In genomic region chr2:231299267-231299666, GRCh38 we compare ENCODE assay signal across 12 cellular contexts.
A peak's percentile ranks its signal among the peaks of the same experiment; 100 is the strongest.
DNase-seq lines count a peak whose midpoint lies in the region; ATAC-seq and TF ChIP-seq lines count a peak whose summit lies in the region.
"Had no signal": no experiment of that assay in that cellular context is flagged by ENCODE, and none has a peak within 500 bp of the region (broad histone marks: within the 10 kb centered on the region; RNA-seq: fewer than 3 reads in every experiment).

No MANE protein-coding gene starts in this region.

- no peaks in the 10 kb centered on the region for H3K9me3 ChIP-seq in BLaER1 treated with 17β-estradiol and CSF1 and Interleukin-3, amounts not matched to agents 10 nM and 100 nM (replicated peaks in 1 of 11)
- no peaks in the 10 kb centered on the region for H3K9me3 ChIP-seq in lower lobe of right lung

- H3K27me3 Mint-ChIP-seq in effector memory CD8-positive, alpha-beta T cell = no peaks in the 10 kb centered on the region
- no peaks in the 10 kb centered on the region for H3K27me3 Mint-ChIP-seq in activated T-cell treated with anti-CD3 and anti-CD28 coated beads, Interleukin-2, amount 50 U/mL, for 72 hours (ENCODE audit: low read depth)

- no peak overlapping the region for H3K4me3 ChIP-seq in BLaER1 treated with 17β-estradiol and CSF1 and Interleukin-3, amounts not matched to agents 10 nM and 100 nM
- no peak overlapping the region for H3K4me3 ChIP-seq in lower lobe of right lung

- H3K4me1 Mint-ChIP-seq in effector memory CD8-positive, alpha-beta T cell (ENCODE audit: low read depth in 2 of 2) = peaks cover 0 to 3% of the 10 kb centered on the region in 2 donors
- H3K4me1 Mint-ChIP-seq in activated T-cell treated with anti-CD3 and anti-CD28 coated beads, Interleukin-2, amount 50 U/mL, for 72 hours (ENCODE audit: low read depth) = no peaks in the 10 kb centered on the region

- H3K27ac Mint-ChIP-seq in effector memory CD8-positive, alpha-beta T cell = no peak overlapping the region
- H3K27ac Mint-ChIP-seq in activated T-cell treated with anti-CD3 and anti-CD28 coated beads, Interleukin-2, amount 50 U/mL, for 72 hours = no peak overlapping the region

- no peaks in the 10 kb centered on the region for H4K20me1 ChIP-seq in BLaER1 treated with 17β-estradiol and CSF1 and Interleukin-3, amounts not matched to agents 10 nM and 100 nM

- peaks cover 39 to 74% (median 50%) of the 10 kb centered on the region in 10 experiments for H3K4me1 ChIP-seq in BLaER1 treated with 17β-estradiol and CSF1 and Interleukin-3, amounts not matched to agents 10 nM and 100 nM
- peaks cover 50% of the 10 kb centered on the region for H3K4me1 ChIP-seq in lower lobe of right lung

- TF ChIP-seq CTCF in lower lobe of right lung (IDR thresholded peaks at IDR 0.05) = no peak

- peak overlapping the region; percentile 19 to 84 (median 60); a peak in 18 of 22 replicates for H3K4me2 ChIP-seq in BLaER1 treated with 17β-estradiol and CSF1 and Interleukin-3, amounts not matched to agents 10 nM and 100 nM

- H3K27ac ChIP-seq in BLaER1 treated with 17β-estradiol and CSF1 and Interleukin-3, amounts not matched to agents 10 nM and 100 nM = peak overlapping the region in 4 of 11 experiments; percentile 2 to 37 (median 16); a peak in 4 of 22 replicates
- H3K27ac ChIP-seq in lower lobe of right lung = peak overlapping the region; percentile 0
- H3K27ac ChIP-seq: WERI-Rb-1 had no signal

- no peaks in the 10 kb centered on the region for H3K27me3 ChIP-seq in BLaER1 treated with 17β-estradiol and CSF1 and Interleukin-3, amounts not matched to agents 10 nM and 100 nM
- H3K27me3 ChIP-seq in lower lobe of right lung (ENCODE audit: low read depth) = no peaks in the 10 kb centered on the region

- ATAC-seq in HG02973 (IDR thresholded peaks at IDR 0.05; ENCODE audit: unreplicated experiment) (peak; percentile 52), lower lobe of right lung (peak; percentile 18 to 62)
- no peak for ATAC-seq in effector memory CD8-positive, alpha-beta T cell (replicated peaks)
- ATAC-seq in activated T-cell treated with anti-CD3 and anti-CD28 coated beads, Interleukin-2, amount 50 U/mL, for 72 hours (replicated peaks in 1 of 2) = no peak

- no peaks in the 10 kb centered on the region for H3K36me3 ChIP-seq in BLaER1 treated with 17β-estradiol and CSF1 and Interleukin-3, amounts not matched to agents 10 nM and 100 nM
- H3K36me3 ChIP-seq in lower lobe of right lung = no peaks in the 10 kb centered on the region

- no peaks in the 10 kb centered on the region for H3K36me3 Mint-ChIP-seq in effector memory CD8-positive, alpha-beta T cell (ENCODE audit: insufficient read depth)
- H3K36me3 Mint-ChIP-seq in activated T-cell treated with anti-CD3 and anti-CD28 coated beads, Interleukin-2, amount 50 U/mL, for 72 hours (ENCODE audit: insufficient read depth in 2 of 2) = no peaks in the 10 kb centered on the region

- H3K4me3 Mint-ChIP-seq in effector memory CD8-positive, alpha-beta T cell = no peak overlapping the region
- no peak overlapping the region for H3K4me3 Mint-ChIP-seq in activated T-cell treated with anti-CD3 and anti-CD28 coated beads, Interleukin-2, amount 50 U/mL, for 72 hours

- DNase-seq in SKM-1 treated with dmso at 0.1 percent for 144 hours (lab: John Stamatoyannopoulos, UW; ENCODE audit: unreplicated experiment) (peak; percentile 73), lower lobe of right lung (no peak), DMS153 (lab: John Stamatoyannopoulos, UW) (no peak), DMS 273 (lab: John Stamatoyannopoulos, UW; ENCODE audit: unreplicated experiment) (no peak)
- no peak for DNase-seq in effector memory CD8-positive, alpha-beta T cell
- DNase-seq in activated T-cell treated with anti-CD3 and anti-CD28 coated beads, Interleukin-2, amount 50 U/mL, for 72 hours = no peak
- DNase-seq: H7, hippocampal formation, NCI-H2171 treated with DMSO at 0.1 percent for 48 hours, WERI-Rb-1 had no signal

- H3K9ac ChIP-seq in BLaER1 treated with 17β-estradiol and CSF1 and Interleukin-3, amounts not matched to agents 10 nM and 100 nM = no peak overlapping the region

- H3K9me3 Mint-ChIP-seq in effector memory CD8-positive, alpha-beta T cell = no peaks in the 10 kb centered on the region
- no peaks in the 10 kb centered on the region for H3K9me3 Mint-ChIP-seq in activated T-cell treated with anti-CD3 and anti-CD28 coated beads, Interleukin-2, amount 50 U/mL, for 72 hours

- intact Hi-C loops in lower lobe of right lung (cut with DNase I) = no loop called here

Comparison
In these comparisons a context has a peak if more than half of its experiments do, and no peak if none do; other contexts are left out.
1. ATAC-seq: peak in HG02973 (single experiment) and lower lobe of right lung (2 of 2); none in effector memory CD8-positive, alpha-beta T cell (single experiment) and activated T-cell treated with anti-CD3 and anti-CD28 coated beads, Interleukin-2, amount 50 U/mL, for 72 hours (0 of 2).